15 cellular contexts compared by ENCODE assay signal in the genomic region with DNA sequence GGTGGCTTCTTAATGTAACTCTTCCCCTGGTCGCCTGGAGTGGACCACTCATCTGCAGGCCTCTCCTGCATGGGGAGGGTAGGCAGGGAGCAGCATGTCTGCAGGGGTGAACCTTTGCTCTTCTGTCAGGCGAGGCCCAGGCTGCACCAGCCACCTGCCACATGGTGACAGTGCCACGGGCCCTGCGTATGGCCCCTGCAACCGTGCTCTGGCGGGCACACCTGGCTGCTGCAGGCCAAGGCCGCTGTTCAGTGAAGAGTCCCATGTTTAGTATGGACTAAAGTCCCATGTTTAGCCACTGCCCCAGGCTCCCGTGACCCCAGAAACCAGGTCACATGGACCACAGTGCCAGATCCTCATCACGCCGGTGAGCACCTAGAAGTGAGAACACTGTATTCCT.
DNase-seq lines count a peak whose midpoint lies in the region; ATAC-seq and TF ChIP-seq lines count a peak whose summit lies in the region.
"Had no signal": no experiment of that assay in that cellular context is flagged by ENCODE, and none has a peak within 500 bp of the region (broad histone marks: within the 10 kb centered on the region; RNA-seq: fewer than 3 reads in every experiment).

No MANE protein-coding gene starts in this region.

- no peak overlapping the region for H3K4me3 ChIP-seq in neural progenitor cell

- H3K4me1 Mint-ChIP-seq in neural progenitor cell: peaks cover 29% of the 10 kb centered on the region
- no peaks in the 10 kb centered on the region for H3K4me1 Mint-ChIP-seq in activated T-helper 17 cell treated with anti-CD3 and anti-CD28 coated beads, Interleukin-2, amount 50 U/mL, for 72 hours
- H3K4me1 Mint-ChIP-seq: CD4-positive, CD25-positive, alpha-beta regulatory T cell had no signal

- no peak overlapping the region for H2AFZ ChIP-seq in neural progenitor cell (replicated peaks)

- H3K4me2 ChIP-seq in neural progenitor cell: no peak overlapping the region

- no peaks in the 10 kb centered on the region for H3K9me3 Mint-ChIP-seq in neural progenitor cell
- no peaks in the 10 kb centered on the region for H3K9me3 Mint-ChIP-seq in activated T-helper 17 cell treated with anti-CD3 and anti-CD28 coated beads, Interleukin-2, amount 50 U/mL, for 72 hours
- H3K9me3 Mint-ChIP-seq: CD4-positive, CD25-positive, alpha-beta regulatory T cell; CD8-positive, alpha-beta T cell had no signal

- H3K27me3 Mint-ChIP-seq in neural progenitor cell (ENCODE audit: insufficient read depth, low read depth): no peaks in the 10 kb centered on the region
- no peaks in the 10 kb centered on the region for H3K27me3 Mint-ChIP-seq in activated T-helper 17 cell treated with anti-CD3 and anti-CD28 coated beads, Interleukin-2, amount 50 U/mL, for 72 hours

- no peaks in the 10 kb centered on the region for H3K36me3 ChIP-seq in neural progenitor cell

- H3K27ac Mint-ChIP-seq in neural progenitor cell: peak overlapping the region; percentile 50
- H3K27ac Mint-ChIP-seq in activated T-helper 17 cell treated with anti-CD3 and anti-CD28 coated beads, Interleukin-2, amount 50 U/mL, for 72 hours: no peak overlapping the region
- H3K27ac Mint-ChIP-seq: CD4-positive, CD25-positive, alpha-beta regulatory T cell; CD8-positive, alpha-beta T cell had no signal

- peak; percentile 41 for DNase-seq in activated effector memory CD4-positive, alpha-beta T cell treated with anti-CD3 and anti-CD28 coated beads, Interleukin-2, amount 50 U/mL, for 16 hours
- no peak for DNase-seq in activated effector memory CD4-positive, alpha-beta T cell treated with Interleukin-2 at 50 U/mL for 16 hours
- DNase-seq in ecto neural progenitor cell (ENCODE audit: low spot score) (peak; percentile 46), neural progenitor cell (ENCODE audit: low spot score) (no peak), NCI-H1048 (lab: John Stamatoyannopoulos, UW) (no peak), C1 segment of cervical spinal cord (lab: John Stamatoyannopoulos, UW) (no peak)
- DNase-seq: Caco-2; CD4-positive, CD25-positive, alpha-beta regulatory T cell; DMS153; DND-41; GOT3; HCEC 1CT had no signal

- H3K4me3 Mint-ChIP-seq in neural progenitor cell: no peak overlapping the region
- H3K4me3 Mint-ChIP-seq in activated T-helper 17 cell treated with anti-CD3 and anti-CD28 coated beads, Interleukin-2, amount 50 U/mL, for 72 hours: no peak overlapping the region
- H3K4me3 Mint-ChIP-seq: CD4-positive, CD25-positive, alpha-beta regulatory T cell; CD8-positive, alpha-beta T cell had no signal

- no peak overlapping the region for H3K9ac ChIP-seq in neural progenitor cell

- TF ChIP-seq CTCF in neural progenitor cell (IDR thresholded peaks at IDR 0.05): no peak

- no peaks in the 10 kb centered on the region for H3K9me3 ChIP-seq in neural progenitor cell (ENCODE audit: low read depth)
- H3K9me3 ChIP-seq: Caco-2 had no signal

- no peaks in the 10 kb centered on the region for H3K79me2 ChIP-seq in neural progenitor cell (ENCODE audit: low read depth)

- no peaks in the 10 kb centered on the region for H3K36me3 Mint-ChIP-seq in neural progenitor cell
- H3K36me3 Mint-ChIP-seq in activated T-helper 17 cell treated with anti-CD3 and anti-CD28 coated beads, Interleukin-2, amount 50 U/mL, for 72 hours (ENCODE audit: low read depth): no peaks in the 10 kb centered on the region
- H3K36me3 Mint-ChIP-seq: CD4-positive, CD25-positive, alpha-beta regulatory T cell; CD8-positive, alpha-beta T cell had no signal

- H3F3A ChIP-seq in neural progenitor cell (ENCODE audit: low read depth): no peaks in the 10 kb centered on the region

- no peak overlapping the region for H3K27ac ChIP-seq in neural progenitor cell
- H3K27ac ChIP-seq: C4-2B had no signal

- H3K27me3 ChIP-seq in neural progenitor cell: no peaks in the 10 kb centered on the region

- no peak for ATAC-seq in activated T-helper 17 cell treated with anti-CD3 and anti-CD28 coated beads, Interleukin-2, amount 50 U/mL, for 72 hours (replicated peaks)
- ATAC-seq: CD8-positive, alpha-beta T cell had no signal

- peaks cover 7% of the 10 kb centered on the region for H3K4me1 ChIP-seq in neural progenitor cell
- H3K4me1 ChIP-seq: Caco-2 had no signal

- no peaks in the 10 kb centered on the region for H4K20me1 ChIP-seq in neural progenitor cell (ENCODE audit: low read depth)

Comparison
In these comparisons a context has a peak if more than half of its experiments do, and no peak if none do; other contexts are left out.
1. DNase-seq: peak in activated effector memory CD4-positive, alpha-beta T cell treated with anti-CD3 and anti-CD28 coated beads, Interleukin-2, amount 50 U/mL, for 16 hours (single experiment) and ecto neural progenitor cell (single experiment); none in activated effector memory CD4-positive, alpha-beta T cell treated with Interleukin-2 at 50 U/mL for 16 hours (single experiment), neural progenitor cell (single experiment), NCI-H1048 (single experiment) and C1 segment of cervical spinal cord (0 of 14).